ENCODE assay signal across 8 cellular contexts in the genomic region with DNA sequence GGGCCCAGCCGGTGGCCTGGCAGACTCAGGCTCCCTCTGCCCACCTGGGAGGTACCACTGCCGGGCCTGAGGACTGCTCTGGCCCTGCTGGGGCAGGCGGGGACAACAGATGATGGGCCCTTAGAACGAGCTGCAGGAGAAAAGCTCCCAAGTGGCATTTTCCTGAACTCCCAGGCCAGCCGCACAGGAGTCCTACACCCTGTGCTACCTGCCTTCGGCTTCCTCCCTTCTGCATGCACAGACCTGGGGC. TPM values are rescaled to one million over a fixed set of nuclear protein-coding genes. Genes with fewer than 3 reads are reported as not detected.
A peak's percentile ranks its signal among the peaks of the same experiment; 100 is the strongest.
DNase-seq lines count a peak whose midpoint lies in the region; ATAC-seq and TF ChIP-seq lines count a peak whose summit lies in the region.

No MANE protein-coding gene starts in this region.

- TF ChIP-seq POLR2A in IMR-90 (IDR thresholded peaks at IDR 0.05; ENCODE audit: low read depth, low read length): no peak

- H3K9ac ChIP-seq in IMR-90 (ENCODE audit: low read depth, low read length) (no peak overlapping the region), mammary epithelial cell (ENCODE audit: insufficient read depth, low read length) (no peak overlapping the region), muscle layer of colon (ENCODE audit: low read length) (peak overlapping the region; percentile 28)

- peaks cover 26% of the 10 kb centered on the region for H3K79me2 ChIP-seq in mammary epithelial cell (ENCODE audit: insufficient read depth, low read length)

- H3K18ac ChIP-seq in IMR-90 (ENCODE audit: low read depth, low read length): no peak overlapping the region

- no peak overlapping the region for H2BK15ac ChIP-seq in IMR-90 (ENCODE audit: low read depth, low read length)

- H2AK5ac ChIP-seq in IMR-90 (ENCODE audit: low read depth, low read length): no peak overlapping the region

- no peaks in the 10 kb centered on the region; the same call in 1 of the 2 replicates for H3K4me1 ChIP-seq in IMR-90 (ENCODE audit: control insufficient read depth, insufficient read depth, low read length)
- peaks cover 29% of the 10 kb centered on the region for H3K4me1 ChIP-seq in mammary epithelial cell (ENCODE audit: insufficient read depth, low read length)
- peaks cover 74% of the 10 kb centered on the region for H3K4me1 ChIP-seq in muscle layer of colon (ENCODE audit: insufficient read depth, low read length)

- H2BK120ac ChIP-seq in IMR-90 (ENCODE audit: low read depth, low read length): no peak overlapping the region

- ATAC-seq in IMR-90 (ENCODE audit: low read depth): peak; percentile 24
- ATAC-seq in HG02759 (IDR thresholded peaks at IDR 0.05; ENCODE audit: unreplicated experiment): no peak
- no peak for ATAC-seq in GM18511 (IDR thresholded peaks at IDR 0.05; ENCODE audit: unreplicated experiment)

- dilution Hi-C loops in IMR-90 (cut with HindIII; ENCODE audit: low sequenced_read_pairs, unreplicated experiment): no loop called here
- dilution Hi-C loops in mammary epithelial cell (cut with HindIII; ENCODE audit: low sequenced_read_pairs): no loop called here

- CTCF ChIA-PET in AG04449 (lab: Yijun Ruan, JAX) (interaction anchor here (0.6 to 2.2 kb wide), 11 partner anchors 12 to 385 kb away, joined by 3 to 15 read pairs (median 4); no protein-coding TSS in a partner anchor), IMR-90 (lab: Yijun Ruan, JAX) (interaction anchor here (0.6 to 1.4 kb wide), 2 partner anchors 106 to 328 kb away, joined by 3 read pairs; no protein-coding TSS in a partner anchor), mammary epithelial cell (lab: Charles Lee; ENCODE audit: low non-redundant PET) (no interaction called here)

- H3K14ac ChIP-seq in IMR-90 (replicated peaks; ENCODE audit: low read depth, low read length): no peak overlapping the region

- H3K79me1 ChIP-seq in IMR-90 (ENCODE audit: low read depth in 1 of 2, low read length in 2 of 2): peaks cover 8 to 62% of the 10 kb centered on the region in 2 experiments; a peak in 3 of 4 replicates

- H2BK20ac ChIP-seq in IMR-90 (ENCODE audit: low read depth, low read length): no peak overlapping the region

- H3K23ac ChIP-seq in IMR-90 (ENCODE audit: low read depth, low read length): no peak overlapping the region

- H3K36me3 ChIP-seq in IMR-90 (ENCODE audit: control insufficient read depth, insufficient read depth, low read length): peaks cover 48% of the 10 kb centered on the region
- peaks cover 24% of the 10 kb centered on the region for H3K36me3 ChIP-seq in mammary epithelial cell (ENCODE audit: insufficient read depth, low read length)
- peaks cover 39% of the 10 kb centered on the region for H3K36me3 ChIP-seq in muscle layer of colon (ENCODE audit: insufficient read depth, low read length)

- H2BK5ac ChIP-seq in IMR-90 (ENCODE audit: low read depth, low read length, poor library complexity, severe bottlenecking): no peak overlapping the region

- no peaks in the 10 kb centered on the region for H3K9me1 ChIP-seq in IMR-90 (ENCODE audit: insufficient read depth, low read length)

- no peak overlapping the region for H3K4ac ChIP-seq in IMR-90 (ENCODE audit: low read depth, low read length)

- H3K27me3 ChIP-seq in IMR-90 (ENCODE audit: control insufficient read depth, insufficient read depth, low read length) (no peaks in the 10 kb centered on the region), mammary epithelial cell (ENCODE audit: insufficient read depth, low read length) (no peaks in the 10 kb centered on the region), muscle layer of colon (ENCODE audit: control insufficient read depth in 1 of 2, insufficient read depth in 2 of 2, low read length in 2 of 2) (no peaks in the 10 kb centered on the region)

- H3K4me3 ChIP-seq in AG04449 (ENCODE audit: low read depth, low read length) (no peak overlapping the region), IMR-90 (ENCODE audit: insufficient read depth, low read depth, low read length) (no peak overlapping the region), mammary epithelial cell (replicated peaks in 1 of 3; ENCODE audit: insufficient read depth in 1 of 3, low read depth in 2 of 3, low read length in 3 of 3) (no peak overlapping the region), muscle layer of colon (ENCODE audit: low read depth in 1 of 2, low read length in 2 of 2) (no peak overlapping the region), foreskin fibroblast (ENCODE audit: low read depth in 1 of 2, low read length in 2 of 2) (no peak overlapping the region)

- no peak overlapping the region for H2AK9ac ChIP-seq in IMR-90 (replicated peaks; ENCODE audit: low read depth, low read length, poor library complexity)

- TF ChIP-seq CTCF in AG04449 (IDR thresholded peaks at IDR 0.05; ENCODE audit: insufficient read depth, low read length, missing control alignments) (peak; percentile 64), IMR-90 (conservative IDR thresholded peaks at IDR 0.05; ENCODE audit: low read depth, low read length) (no peak), mammary epithelial cell (conservative IDR thresholded peaks at IDR 0.05 in 1 of 2, IDR thresholded peaks at IDR 0.05 in 1 of 2; ENCODE audit: extremely low read depth in 1 of 2, insufficient read depth in 1 of 2, low read depth in 1 of 2, low read length in 2 of 2) (peak in 1 of 2 donors; percentile 63), foreskin fibroblast (IDR thresholded peaks at IDR 0.05; ENCODE audit: low read depth, low read length) (no peak)

- H2AFZ ChIP-seq in IMR-90 (replicated peaks; ENCODE audit: low read length, poor library complexity) (no peak overlapping the region), mammary epithelial cell (ENCODE audit: low read depth, low read length) (no peak overlapping the region)

- no peak overlapping the region for H4K91ac ChIP-seq in IMR-90 (ENCODE audit: insufficient read depth, low read depth, low read length)

- BruUV-seq in IMR-90 (replicated peaks; lab: Mats Ljungman, UMichigan) (no TSS peak), mammary epithelial cell (replicated peaks; lab: Mats Ljungman, UMichigan) (no TSS peak)

- H4K5ac ChIP-seq in IMR-90 (ENCODE audit: low read depth, low read length): no peak overlapping the region

- TF ChIP-seq RAD21 in IMR-90 (IDR thresholded peaks at IDR 0.05; ENCODE audit: low read length): no peak

- 80% methylated on average over 2 of the region's 6 CpGs; no CpG with 5 or more reads in 1 of the 2 experiments for WGBS in IMR-90 (ENCODE audit: extremely low coverage in 2 of 2, insufficient read length in 1 of 2), 2 experiments
- 30% methylated on average over 3 of the region's 6 CpGs for WGBS in mammary epithelial cell (ENCODE audit: low coverage, missing lambda C conversion rate)

- H3K4me2 ChIP-seq in IMR-90 (ENCODE audit: low read depth, low read length) (no peak overlapping the region), mammary epithelial cell (ENCODE audit: insufficient read depth, low read depth, low read length) (no peak overlapping the region)

- DNase-seq in AG04449 (ENCODE audit: low read depth, low spot score) (no peak), IMR-90 (no peak), mammary epithelial cell (peak; percentile 70), COR-L47 (lab: John Stamatoyannopoulos, UW) (no peak), foreskin fibroblast (no peak)

- H3K9me3 ChIP-seq in IMR-90 (ENCODE audit: control insufficient read depth, insufficient read depth, low read length) (no peaks in the 10 kb centered on the region), mammary epithelial cell (replicated peaks; ENCODE audit: insufficient read depth, low read length) (no peaks in the 10 kb centered on the region), muscle layer of colon (ENCODE audit: low read length) (no peaks in the 10 kb centered on the region)

- intact Hi-C loops in IMR-90 (cut with micrococcal nuclease): loop anchor here (5.0 to 10.0 kb wide), 2 partner anchors 106 to 809 kb away; no protein-coding TSS in a partner anchor
- intact Hi-C loops in mammary epithelial cell (cut with micrococcal nuclease): loop anchor here (1.0 to 10.0 kb wide), 3 partner anchors 40 to 806 kb away; a partner anchor contains a TSS

- no peak overlapping the region for H3K56ac ChIP-seq in IMR-90 (ENCODE audit: extremely low read depth, insufficient read depth, low read length)

- H4K8ac ChIP-seq in IMR-90 (ENCODE audit: low read depth in 2 of 2, low read length in 2 of 2): no peak overlapping the region

- POLR2A ChIA-PET in AG04449 (lab: Yijun Ruan, JAX) (interaction anchor here (1.2 to 1.7 kb wide), 2 partner anchors 54 to 327 kb away, joined by 3 to 6 read pairs; no protein-coding TSS in a partner anchor), IMR-90 (lab: Charles Lee; ENCODE audit: unreplicated experiment) (no interaction called here)

- H4K20me1 ChIP-seq in IMR-90 (ENCODE audit: insufficient read depth, low read length) (peaks cover 83% of the 10 kb centered on the region), mammary epithelial cell (ENCODE audit: insufficient read depth, low read length) (no peaks in the 10 kb centered on the region)

- H3K27ac ChIP-seq in IMR-90 (ENCODE audit: insufficient read depth, low read length) (no peak overlapping the region), mammary epithelial cell (ENCODE audit: insufficient read depth, low read depth, low read length) (no peak overlapping the region), muscle layer of colon (ENCODE audit: low read depth, low read length) (peak overlapping the region; percentile 82)

- in situ Hi-C loops in IMR-90 (cut with MboI; ENCODE audit: low sequenced_read_pairs): loop anchor here (5.0 kb wide), 1 partner anchor 74 kb away; no protein-coding TSS in a partner anchor
- in situ Hi-C loops in mammary epithelial cell (cut with MboI; ENCODE audit: low sequenced_read_pairs in 2 of 2): loop anchor here in 1 of 2 donors (25.0 kb wide), 1 partner anchor 799 kb away; no protein-coding TSS in a partner anchor

TF ChIP-seq in IMR-90, 13 proteins besides CTCF, POLR2A, EP300 and RAD21:
- 0 out of 2 replicates have a peak, but pooled peaks have one; percentile 28 for TF ChIP-seq SMC3 (IDR thresholded peaks at IDR 0.05; ENCODE audit: low read depth, low read length)
- TF ChIP-seq MAFK (IDR thresholded peaks at IDR 0.05; ENCODE audit: low read depth, low read length): no peak

RNA-seq across cellular contexts. Expression of a gene that starts 41.3 kb away (rescaled TPM):
- total RNA-seq in IMR-90 (2012; rRNA removed) (221 and 383 TPM in 2 replicates), mammary epithelial cell (100 to 1,000 TPM; 398 to 428 TPM)
- polyA plus RNA-seq in IMR-90 (2012; rRNA removed) (258 and 269 TPM in 2 replicates), mammary epithelial cell (211 TPM)
- polyA plus RNA-seq in IMR-90 (2012; cell fraction: cytosol; rRNA removed): 105 and 120 TPM in 2 replicates
- 20.5 and 87.7 TPM in 2 replicates for polyA plus RNA-seq in IMR-90 (2012; cell fraction: nucleus; rRNA removed; ENCODE audit: low replicate concordance)
- polyA minus RNA-seq in mammary epithelial cell: 110 TPM
